12 cellular contexts compared by ENCODE assay signal in the genomic region with DNA sequence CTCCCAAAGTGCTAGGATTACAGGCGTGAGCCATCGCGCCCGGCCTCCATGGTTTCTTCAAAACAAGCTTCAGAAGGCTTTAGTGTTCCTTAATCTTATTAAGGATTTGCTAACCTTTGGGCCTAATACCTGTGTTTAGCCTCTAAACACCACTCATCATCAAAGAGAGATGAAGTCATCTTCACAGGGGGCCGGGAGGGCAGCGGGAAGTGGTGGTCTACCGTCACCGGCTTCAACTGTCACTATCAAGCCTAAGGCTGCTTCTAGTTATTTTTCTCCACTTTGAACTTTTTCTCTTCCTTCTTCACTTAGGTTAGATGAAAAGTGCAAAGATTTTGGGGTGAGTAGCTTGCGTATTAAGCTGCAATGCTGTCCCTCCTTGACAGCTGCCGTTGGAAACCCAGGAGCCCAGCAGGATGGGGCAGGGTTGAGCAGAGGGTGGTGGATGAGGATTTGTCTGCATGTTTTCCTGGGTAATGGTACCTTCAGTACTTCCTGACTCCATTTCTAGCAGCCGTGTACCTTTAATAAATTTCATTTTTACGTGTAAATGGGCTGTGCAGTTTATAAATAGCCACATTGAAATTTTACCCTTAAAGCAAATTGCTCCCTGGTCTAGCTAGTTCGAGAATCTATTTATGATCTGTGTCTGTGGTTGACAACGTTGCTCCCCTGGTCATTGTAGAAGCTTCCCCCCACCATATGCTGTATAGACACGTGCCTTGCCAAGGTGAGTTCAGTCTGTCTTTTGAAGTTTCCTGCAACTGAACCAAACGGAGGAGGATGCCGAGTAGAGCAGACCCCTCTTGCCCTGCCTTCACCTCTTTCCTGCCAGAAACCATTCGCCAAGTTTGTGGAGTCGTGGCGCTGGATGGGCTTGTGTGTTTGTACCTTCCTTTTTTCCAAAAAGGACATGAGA.
DNase-seq lines count a peak whose midpoint lies in the region; ATAC-seq and TF ChIP-seq lines count a peak whose summit lies in the region.
"Had no signal": no experiment of that assay in that cellular context is flagged by ENCODE, and none has a peak within 500 bp of the region (broad histone marks: within the 10 kb centered on the region; RNA-seq: fewer than 3 reads in every experiment).

No MANE protein-coding gene starts in this region.

- H3K27me3 ChIP-seq in right cardiac atrium (ENCODE audit: control insufficient read depth, insufficient read depth) (no peaks in the 10 kb centered on the region), thoracic aorta (replicated peaks; ENCODE audit: insufficient read depth) (no peaks in the 10 kb centered on the region)

- intact Hi-C loops in cardiac septum (cut with DNase I): no loop called here
- intact Hi-C loops in right cardiac atrium (cut with DNase I): loop anchor here in 1 of 4 donors (10.0 kb wide), 1 partner anchor 62 kb away; a partner anchor contains a TSS
- intact Hi-C loops in activated CD4-positive, alpha-beta memory T cell treated with anti-CD3 and anti-CD28 coated beads for 36 hours (cut with micrococcal nuclease): loop anchor here (2.0 kb wide), 1 partner anchor 20 kb away; no protein-coding TSS in a partner anchor

- POLR2A ChIA-PET in activated CD4-positive, alpha-beta memory T cell treated with anti-CD3 and anti-CD28 coated beads for 36 hours (lab: Charles Lee): interaction anchor here (0.5 to 2.0 kb wide), 2 partner anchors 17 to 20 kb away, joined by 3 to 10 read pairs; no protein-coding TSS in a partner anchor

- DNase-seq in cardiac septum (ENCODE audit: low spot score) (peak; percentile 47), right cardiac atrium (no peak), immature natural killer cell (no peak), thoracic aorta (ENCODE audit: low spot score) (no peak), inferior parietal cortex (ENCODE audit: extremely low spot score) (no peak), hypothalamus (lab: John Stamatoyannopoulos, UW) (no peak)
- no peak for DNase-seq in activated CD4-positive, alpha-beta memory T cell treated with anti-CD3 and anti-CD28 coated beads for 36 hours
- DNase-seq: effector CD4-positive, alpha-beta T cell; NCI-H2171 treated with DMSO at 0.1 percent for 48 hours had no signal

- H3K36me3 Mint-ChIP-seq in activated CD4-positive, alpha-beta memory T cell treated with anti-CD3 and anti-CD28 coated beads for 36 hours: peaks cover 36% of the 10 kb centered on the region
- peaks cover 4 to 30% (median 29%) of the 10 kb centered on the region in 3 donors for H3K36me3 Mint-ChIP-seq in immature natural killer cell

- H3K9me3 Mint-ChIP-seq in activated CD4-positive, alpha-beta memory T cell treated with anti-CD3 and anti-CD28 coated beads for 36 hours: no peaks in the 10 kb centered on the region
- H3K9me3 Mint-ChIP-seq in immature natural killer cell: no peaks in the 10 kb centered on the region

- CTCF ChIA-PET in activated CD4-positive, alpha-beta memory T cell treated with anti-CD3 and anti-CD28 coated beads for 36 hours (lab: Charles Lee): interaction anchor here (0.6 to 1.3 kb wide), 5 partner anchors 12 to 367 kb away, joined by 3 to 4 read pairs (median 3); no protein-coding TSS in a partner anchor

- 87% methylated on average over 20 of the region's 20 CpGs for WGBS in right cardiac atrium

- H3K4me1 ChIP-seq in right cardiac atrium (ENCODE audit: control insufficient read depth, insufficient read depth, low read length) (peaks cover 6% of the 10 kb centered on the region), thoracic aorta (ENCODE audit: control insufficient read depth in 1 of 2, low read depth in 2 of 2) (peaks cover 25 to 60% of the 10 kb centered on the region in 2 donors)

- no peak for TF ChIP-seq CTCF in thoracic aorta (IDR thresholded peaks at IDR 0.05)

- peak overlapping the region; percentile 14 for H3K27ac Mint-ChIP-seq in activated CD4-positive, alpha-beta memory T cell treated with anti-CD3 and anti-CD28 coated beads for 36 hours
- peak overlapping the region in 4 of 6 donors; percentile 43 to 83 (median 57) for H3K27ac Mint-ChIP-seq in immature natural killer cell

- no peak overlapping the region for H3K4me3 ChIP-seq in right cardiac atrium (ENCODE audit: low read length)
- H3K4me3 ChIP-seq in thoracic aorta: no peak overlapping the region
- H3K4me3 ChIP-seq: prostate gland had no signal

- H3K27ac ChIP-seq in right cardiac atrium (ENCODE audit: low read length) (no peak overlapping the region), thoracic aorta (peak overlapping the region; percentile 88 to 97)
- H3K27ac ChIP-seq: KMS-11, prostate gland had no signal

- H3K9me3 ChIP-seq in right cardiac atrium (ENCODE audit: control insufficient read depth, low read length) (no peaks in the 10 kb centered on the region), thoracic aorta (no peaks in the 10 kb centered on the region)
- H3K9me3 ChIP-seq: prostate gland had no signal

- H3K4me3 Mint-ChIP-seq in activated CD4-positive, alpha-beta memory T cell treated with anti-CD3 and anti-CD28 coated beads for 36 hours: no peak overlapping the region
- peak overlapping the region in 4 of 5 donors; percentile 1 to 48 (median 44) for H3K4me3 Mint-ChIP-seq in immature natural killer cell

- H3K36me3 ChIP-seq in thoracic aorta: no peaks in the 10 kb centered on the region
- H3K36me3 ChIP-seq: prostate gland had no signal

- peaks cover 16% of the 10 kb centered on the region for H3K4me1 Mint-ChIP-seq in activated CD4-positive, alpha-beta memory T cell treated with anti-CD3 and anti-CD28 coated beads for 36 hours (ENCODE audit: low read depth)
- H3K4me1 Mint-ChIP-seq in immature natural killer cell: peaks cover 13 to 32% of the 10 kb centered on the region in 2 donors

- no peaks in the 10 kb centered on the region for H3K27me3 Mint-ChIP-seq in activated CD4-positive, alpha-beta memory T cell treated with anti-CD3 and anti-CD28 coated beads for 36 hours
- peaks cover 0 to 3% (median 3%) of the 10 kb centered on the region in 3 donors for H3K27me3 Mint-ChIP-seq in immature natural killer cell (ENCODE audit: low read depth in 3 of 3)

- ATAC-seq in right cardiac atrium (no peak), thoracic aorta (ENCODE audit: insufficient number of reproducible peaks, low FRiP score, low read depth) (no peak), GM19467 (IDR thresholded peaks at IDR 0.05; ENCODE audit: unreplicated experiment) (no peak)
